1 cellular context compared by ENCODE assay signal in the genomic region with DNA sequence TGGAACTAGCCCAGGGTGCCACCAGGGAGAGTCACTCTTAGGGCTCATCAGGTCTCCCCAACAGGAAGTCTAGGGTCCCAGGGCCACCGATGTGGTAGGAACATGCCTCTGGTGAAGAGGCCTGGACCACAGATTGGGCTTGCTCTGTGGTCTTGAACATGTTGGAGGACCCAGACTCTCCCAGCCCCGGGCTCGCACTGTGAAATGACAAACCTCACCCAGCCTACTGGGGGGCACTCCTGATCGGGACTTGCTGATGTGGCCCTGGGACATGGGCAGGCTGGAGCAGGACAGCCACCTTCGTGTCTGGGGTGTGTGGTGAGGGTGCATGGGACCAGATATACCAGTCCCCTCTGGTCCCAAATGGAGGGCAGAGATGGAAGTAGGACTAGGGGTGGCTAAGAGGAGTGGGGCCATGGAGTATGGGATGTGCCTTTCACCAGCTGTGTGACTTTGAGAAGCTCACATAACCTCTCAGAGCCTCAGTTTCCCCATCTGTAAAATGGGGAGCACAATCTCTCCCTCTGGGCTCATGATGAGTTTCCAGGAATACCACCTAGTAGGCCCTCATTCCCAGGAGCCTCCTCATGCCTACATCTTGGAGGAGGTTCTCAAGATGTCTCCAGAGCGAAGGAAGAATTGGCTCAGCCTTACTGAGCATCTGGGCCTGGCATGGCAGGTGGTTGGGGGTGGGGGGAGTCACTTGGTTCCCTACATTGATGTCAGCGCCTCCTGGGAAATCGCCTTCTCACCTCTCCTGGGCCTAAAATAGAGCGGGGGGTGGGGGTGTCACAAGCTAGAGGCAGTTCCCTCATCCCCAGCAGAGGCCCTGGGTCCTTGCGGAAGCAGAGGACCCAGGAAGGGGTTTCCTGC.
TF ChIP-seq lines count a peak whose summit lies in the region.

No MANE protein-coding gene starts in this region.

TF ChIP-seq in K562, 482 proteins besides CTCF, POLR2A, EP300 and RAD21:
- 0 out of 4 replicates have a peak, but pooled peaks of 1 of the 2 experiments have one; percentile 12 for TF ChIP-seq KDM1A (IDR thresholded peaks at IDR 0.05)
- no peak for TF ChIP-seq ZC3H8 (IDR thresholded peaks at IDR 0.05)
- TF ChIP-seq BCOR (IDR thresholded peaks at IDR 0.05), result peak; percentile 59
- TF ChIP-seq TCF7L2 (IDR thresholded peaks at IDR 0.05; ENCODE audit: low read depth, low read length), result no peak
- TF ChIP-seq ADNP (tag; IDR thresholded peaks at IDR 0.05), result 0 out of 2 replicates have a peak, but pooled peaks have one; percentile 30
- no peak for TF ChIP-seq ZFP30 (CRISPR knock-in tag; IDR thresholded peaks at IDR 0.05; ENCODE audit: borderline replicate concordance)
- no peak for TF ChIP-seq ZNF584 (CRISPR knock-in tag; IDR thresholded peaks at IDR 0.05; ENCODE audit: low read depth)
- TF ChIP-seq RBM25 (IDR thresholded peaks at IDR 0.05; ENCODE audit: low read depth, low read length, severe bottlenecking), result peak; percentile 59
- TF ChIP-seq ZNF12 (CRISPR knock-in tag; IDR thresholded peaks at IDR 0.05), result no peak
- TF ChIP-seq FIP1L1 (IDR thresholded peaks at IDR 0.05; ENCODE audit: low read depth, low read length, poor library complexity, severe bottlenecking), result no peak
